9 cellular contexts compared by ENCODE assay signal in genomic region chr10:62618576-62619408, GRCh38.
DNase-seq lines count a peak whose midpoint lies in the region; ATAC-seq, FAIRE-seq and TF ChIP-seq lines count a peak whose summit lies in the region.
"Had no signal": no experiment of that assay in that cellular context is flagged by ENCODE, and none has a peak within 500 bp of the region (broad histone marks: within the 10 kb centered on the region; RNA-seq: fewer than 3 reads in every experiment).

No MANE protein-coding gene starts in this region.

- CTCF ChIA-PET in activated naive CD4-positive, alpha-beta T cell treated with anti-CD3 and anti-CD28 coated beads for 36 hours (lab: Charles Lee), result interaction anchor here (0.7 to 3.0 kb wide), 5 partner anchors 8 to 367 kb away, joined by 3 to 12 read pairs (median 3); no protein-coding TSS in a partner anchor

- peak; percentile 81 for DNase-seq in ELR (ENCODE audit: low read depth)
- peak; percentile 86 for DNase-seq in GM23248
- peak; percentile 72 for DNase-seq in RCC 7860 (ENCODE audit: low spot score)
- peak; percentile 63 to 79 for DNase-seq in left lung
- no peak for DNase-seq in activated naive CD4-positive, alpha-beta T cell treated with anti-CD3 and anti-CD28 coated beads for 36 hours
- DNase-seq in SK-N-DZ (ENCODE audit: low spot score), result no peak
- DNase-seq: NCI-H2171 treated with DMSO at 0.1 percent for 48 hours had no signal

- H3K27me3 Mint-ChIP-seq in activated naive CD4-positive, alpha-beta T cell treated with anti-CD3 and anti-CD28 coated beads for 36 hours (ENCODE audit: low read depth), result no peaks in the 10 kb centered on the region

- peaks cover 11% of the 10 kb centered on the region for H3F3A ChIP-seq in GM23248 (ENCODE audit: insufficient read depth)

- H3K4me1 ChIP-seq in GM23248 (ENCODE audit: insufficient read depth) (peaks cover 21% of the 10 kb centered on the region), left lung (peaks cover 11 to 47% of the 10 kb centered on the region in 2 donors)

- H3K27me3 ChIP-seq in GM23248 (replicated peaks; ENCODE audit: insufficient read depth) (no peaks in the 10 kb centered on the region), left lung (no peaks in the 10 kb centered on the region)

- peak; percentile 84 for FAIRE-seq in RCC 7860 (lab: Jason Lieb, UNC)

- H3K4me1 Mint-ChIP-seq in activated naive CD4-positive, alpha-beta T cell treated with anti-CD3 and anti-CD28 coated beads for 36 hours (ENCODE audit: low read depth), result peaks cover 10% of the 10 kb centered on the region

- no peaks in the 10 kb centered on the region for H3K79me2 ChIP-seq in GM23248 (ENCODE audit: insufficient read depth)

- no peak overlapping the region for H3K4me3 ChIP-seq in GM23248
- no peak overlapping the region for H3K4me3 ChIP-seq in left lung

- no peaks in the 10 kb centered on the region for H4K20me1 ChIP-seq in GM23248 (ENCODE audit: insufficient read depth)

- no peak overlapping the region for H3K27ac ChIP-seq in GM23248
- peak overlapping the region in 1 of 2 donors; percentile 85 for H3K27ac ChIP-seq in left lung

- H3K36me3 Mint-ChIP-seq in activated naive CD4-positive, alpha-beta T cell treated with anti-CD3 and anti-CD28 coated beads for 36 hours (ENCODE audit: low read depth), result no peaks in the 10 kb centered on the region

- intact Hi-C loops in left lung (cut with DNase I), result no loop called here
- intact Hi-C loops in activated naive CD4-positive, alpha-beta T cell treated with anti-CD3 and anti-CD28 coated beads for 36 hours (cut with micrococcal nuclease), result no loop called here

- no peak overlapping the region for H3K4me3 Mint-ChIP-seq in activated naive CD4-positive, alpha-beta T cell treated with anti-CD3 and anti-CD28 coated beads for 36 hours

- ATAC-seq in left lung (peak; percentile 78), HG02642 (IDR thresholded peaks at IDR 0.05; ENCODE audit: poor library complexity, unreplicated experiment) (no peak), GM19455 (IDR thresholded peaks at IDR 0.05; ENCODE audit: unreplicated experiment) (no peak)

- no peak overlapping the region for H3K9ac ChIP-seq in GM23248

- in situ Hi-C loops in GM23248 (cut with MboI), result loop anchor here (10.0 kb wide), 2 partner anchors 186 to 466 kb away; partner anchors contain the start of gene ADO

- no peaks in the 10 kb centered on the region for H3K9me3 Mint-ChIP-seq in activated naive CD4-positive, alpha-beta T cell treated with anti-CD3 and anti-CD28 coated beads for 36 hours

- H3K36me3 ChIP-seq in GM23248 (ENCODE audit: low read depth) (no peaks in the 10 kb centered on the region), left lung (no peaks in the 10 kb centered on the region)

- H3K4me2 ChIP-seq in GM23248 (ENCODE audit: unreplicated experiment), result no peak overlapping the region

- no peak for TF ChIP-seq CTCF in left lung (IDR thresholded peaks at IDR 0.05)

- H3K27ac Mint-ChIP-seq in activated naive CD4-positive, alpha-beta T cell treated with anti-CD3 and anti-CD28 coated beads for 36 hours, result no peak overlapping the region

- no peak overlapping the region for H2AFZ ChIP-seq in GM23248

- no peaks in the 10 kb centered on the region for H3K9me2 ChIP-seq in GM23248 (ENCODE audit: insufficient read depth)

- WGBS in GM23248 (ENCODE audit: low coverage in 1 of 2, low lambda C conversion rate in 2 of 2, missing lambda C conversion rate in 2 of 2), 2 experiments, result 50 to 60% methylated on average over 7 of the region's 7 CpGs

- H3K9me3 ChIP-seq in GM23248 (ENCODE audit: low read depth), result no peaks in the 10 kb centered on the region
- no peaks in the 10 kb centered on the region for H3K9me3 ChIP-seq in left lung

Comparison
In these comparisons a context has a peak if more than half of its experiments do, and no peak if none do; other contexts are left out.
1. DNase-seq: peak in ELR (single experiment), GM23248 (single experiment), RCC 7860 (single experiment) and left lung (2 of 2); none in activated naive CD4-positive, alpha-beta T cell treated with anti-CD3 and anti-CD28 coated beads for 36 hours (single experiment) and SK-N-DZ (single experiment).